10 cellular contexts compared by ENCODE assay signal in the genomic region with DNA sequence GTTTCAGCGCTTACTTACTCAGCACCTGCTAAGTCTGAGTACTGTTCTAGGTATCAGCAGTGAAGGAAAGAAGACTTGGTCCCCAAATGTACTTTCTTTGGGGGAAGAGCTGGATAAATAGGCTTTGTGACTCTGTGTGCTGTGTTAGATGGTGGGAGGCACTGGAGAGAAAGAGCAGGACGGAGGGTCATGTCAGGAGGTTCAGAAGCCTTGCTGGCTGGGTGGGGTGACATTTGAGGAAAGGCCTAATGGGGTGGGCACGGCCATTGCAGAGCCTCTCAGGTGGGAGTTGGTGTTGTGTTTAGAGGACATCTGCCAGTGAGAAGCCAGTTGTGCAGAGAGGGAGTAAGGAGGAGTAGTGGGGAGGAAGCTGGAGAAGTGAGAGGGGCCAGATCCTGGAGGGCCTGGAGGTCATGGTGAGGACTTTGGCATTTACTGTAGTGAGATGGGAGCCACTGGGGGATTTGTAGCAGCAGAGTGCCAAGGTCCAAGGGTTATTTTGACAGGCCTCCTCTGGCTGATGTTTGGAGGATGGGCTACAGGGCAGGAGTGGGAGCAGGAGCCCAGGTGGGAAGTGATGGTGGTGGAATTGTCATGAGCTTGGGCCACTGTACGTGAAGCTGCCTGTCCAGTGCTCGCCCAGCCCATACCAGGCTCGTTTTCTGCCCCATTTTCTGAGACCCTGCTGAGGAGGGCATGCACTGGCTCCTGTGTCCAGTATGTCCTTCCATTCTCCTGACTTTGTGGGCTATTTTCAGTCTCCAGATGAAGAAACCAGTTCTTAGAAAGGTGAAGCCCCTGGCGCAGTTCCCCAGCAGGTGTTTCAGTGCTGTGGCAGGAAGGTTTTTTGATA. TPM values are rescaled to one million over a fixed set of nuclear protein-coding genes. Genes with fewer than 3 reads are reported as not detected.
DNase-seq lines count a peak whose midpoint lies in the region; ATAC-seq and TF ChIP-seq lines count a peak whose summit lies in the region.
"Had no signal": no experiment of that assay in that cellular context is flagged by ENCODE, and none has a peak within 500 bp of the region (broad histone marks: within the 10 kb centered on the region; RNA-seq: fewer than 3 reads in every experiment).

No MANE protein-coding gene starts in this region.

- 80 to 88% (median 86%) methylated on average over 7 of the region's 7 CpGs for WGBS in adipose tissue, 3 donors
- 68 to 79% methylated on average over 7 of the region's 7 CpGs for WGBS in lower leg skin, 2 donors
- 75 to 83% methylated on average over 7 of the region's 7 CpGs for WGBS in testis, 2 donors

- no peak for TF ChIP-seq CTCF in lower leg skin (IDR thresholded peaks at IDR 0.05)
- TF ChIP-seq CTCF in testis (IDR thresholded peaks at IDR 0.05): no peak

- TF ChIP-seq POLR2A in lower leg skin (IDR thresholded peaks at IDR 0.05): no peak
- no peak for TF ChIP-seq POLR2A in testis (IDR thresholded peaks at IDR 0.05)
- no peak for TF ChIP-seq POLR2A in GM18505 (IDR thresholded peaks at IDR 0.05; ENCODE audit: borderline replicate concordance, extremely low read depth, insufficient read depth, insufficient read length)

- no peaks in the 10 kb centered on the region for H3K36me3 ChIP-seq in testis (ENCODE audit: low read depth, missing control alignments)
- H3K36me3 ChIP-seq: BE2C had no signal

- peaks cover 33% of the 10 kb centered on the region for H3K4me1 Mint-ChIP-seq in activated T-cell treated with anti-CD3 and anti-CD28 coated beads, Interleukin-2, amount 50 U/mL, for 24 hours (ENCODE audit: low read depth)
- H3K4me1 Mint-ChIP-seq in activated T-cell treated with anti-CD3 and anti-CD28 coated beads, Interleukin-2, amount 50 U/mL, for 4 hours (ENCODE audit: low read depth): peaks cover 37% of the 10 kb centered on the region

- no peaks in the 10 kb centered on the region for H3K9me3 ChIP-seq in testis
- H3K9me3 ChIP-seq: BE2C had no signal

- no peak for ATAC-seq in activated T-cell treated with anti-CD3 and anti-CD28 coated beads, Interleukin-2, amount 50 U/mL, for 4 hours
- ATAC-seq in HG03196 (IDR thresholded peaks at IDR 0.05; ENCODE audit: unreplicated experiment) (no peak), GM18505 (IDR thresholded peaks at IDR 0.05; ENCODE audit: unreplicated experiment) (no peak)

- no peaks in the 10 kb centered on the region for H3K9me3 Mint-ChIP-seq in activated T-cell treated with anti-CD3 and anti-CD28 coated beads, Interleukin-2, amount 50 U/mL, for 24 hours
- no peaks in the 10 kb centered on the region for H3K9me3 Mint-ChIP-seq in activated T-cell treated with anti-CD3 and anti-CD28 coated beads, Interleukin-2, amount 50 U/mL, for 4 hours

- no peak overlapping the region for H3K4me3 Mint-ChIP-seq in activated T-cell treated with anti-CD3 and anti-CD28 coated beads, Interleukin-2, amount 50 U/mL, for 24 hours
- H3K4me3 Mint-ChIP-seq in activated T-cell treated with anti-CD3 and anti-CD28 coated beads, Interleukin-2, amount 50 U/mL, for 4 hours: no peak overlapping the region

- DNase-seq in activated T-cell treated with anti-CD3 and anti-CD28 coated beads, Interleukin-2, amount 50 U/mL, for 24 hours: peak; percentile 23
- no peak for DNase-seq in activated T-cell treated with anti-CD3 and anti-CD28 coated beads, Interleukin-2, amount 50 U/mL, for 4 hours
- DNase-seq in lower leg skin (ENCODE audit: low spot score in 2 of 2): peak; percentile 14 to 77
- DNase-seq in testis: peak; percentile 13
- DNase-seq in NCI-H187 (lab: John Stamatoyannopoulos, UW): no peak
- DNase-seq: BE2C, NCI-H526 had no signal

- H3K27ac ChIP-seq in adipose tissue (ENCODE audit: low read depth, low read length) (peak overlapping the region; percentile 65), testis (peak overlapping the region; percentile 99 to 100)

- H3K4me1 ChIP-seq in testis: peaks cover 48% of the 10 kb centered on the region
- H3K4me1 ChIP-seq: BE2C had no signal

- no peak overlapping the region for H3K27ac Mint-ChIP-seq in activated T-cell treated with anti-CD3 and anti-CD28 coated beads, Interleukin-2, amount 50 U/mL, for 24 hours

- H3K27me3 ChIP-seq in testis: no peaks in the 10 kb centered on the region
- H3K27me3 ChIP-seq: BE2C had no signal

- peaks cover 33% of the 10 kb centered on the region for H3K36me3 Mint-ChIP-seq in activated T-cell treated with anti-CD3 and anti-CD28 coated beads, Interleukin-2, amount 50 U/mL, for 24 hours (ENCODE audit: low read depth)
- peaks cover 14% of the 10 kb centered on the region for H3K36me3 Mint-ChIP-seq in activated T-cell treated with anti-CD3 and anti-CD28 coated beads, Interleukin-2, amount 50 U/mL, for 4 hours (ENCODE audit: insufficient read depth)

- H3K4me3 ChIP-seq in lower leg skin (ENCODE audit: low read depth, poor library complexity, severe bottlenecking) (no peak overlapping the region), testis (no peak overlapping the region)

- H3K27me3 Mint-ChIP-seq in activated T-cell treated with anti-CD3 and anti-CD28 coated beads, Interleukin-2, amount 50 U/mL, for 24 hours: no peaks in the 10 kb centered on the region
- no peaks in the 10 kb centered on the region for H3K27me3 Mint-ChIP-seq in activated T-cell treated with anti-CD3 and anti-CD28 coated beads, Interleukin-2, amount 50 U/mL, for 4 hours (ENCODE audit: low read depth)

- intact Hi-C loops in lower leg skin (cut with DNase I; ENCODE audit: low total_unique reads): no loop called here
- intact Hi-C loops in testis (cut with DNase I; ENCODE audit: low total_unique reads): loop anchor here (5.0 kb wide), 1 partner anchor 64 kb away; the partner anchor contains the start of gene FKBP1A

RNA-seq across cellular contexts. Expression of gene SDCBP2, which starts 0.9 kb away (rescaled TPM):
- 1 to 10 TPM; 1.9 to 3.2 (median 2.2) TPM for total RNA-seq in activated T-cell treated with anti-CD3 and anti-CD28 coated beads, Interleukin-2, amount 50 U/mL, for 4 hours
- polyA plus RNA-seq in adipose tissue (10 to 100 TPM in 2 of 3 donors, 1 to 10 TPM in 1; 5.6 to 29.8 (median 15.4) TPM), testis (ENCODE audit: insufficient read depth, low read depth, low replicate concordance) (10.9 TPM)
- total RNA-seq in lower leg skin (100 to 1,000 TPM; 141 to 206 (median 181) TPM), testis (1 to 10 TPM; 5.5 to 6.4 TPM)

Comparison
In these comparisons a context has a peak if more than half of its experiments do, and no peak if none do; other contexts are left out.
1. DNase-seq: peak in activated T-cell treated with anti-CD3 and anti-CD28 coated beads, Interleukin-2, amount 50 U/mL, for 24 hours (single experiment), lower leg skin (2 of 2) and testis (single experiment); none in activated T-cell treated with anti-CD3 and anti-CD28 coated beads, Interleukin-2, amount 50 U/mL, for 4 hours (single experiment) and NCI-H187 (0 of 2).
2. RNA of gene SDCBP2, which starts 0.9 kb away (total RNA-seq): 141 to 206 TPM in lower leg skin; 5.5 to 6.4 TPM in testis and 1.9 to 3.2 TPM in activated T-cell treated with anti-CD3 and anti-CD28 coated beads, Interleukin-2, amount 50 U/mL, for 4 hours; every median in the first group is over 10 times any median in the second.